ENCODE assay signal across 21 cellular contexts in the genomic region with DNA sequence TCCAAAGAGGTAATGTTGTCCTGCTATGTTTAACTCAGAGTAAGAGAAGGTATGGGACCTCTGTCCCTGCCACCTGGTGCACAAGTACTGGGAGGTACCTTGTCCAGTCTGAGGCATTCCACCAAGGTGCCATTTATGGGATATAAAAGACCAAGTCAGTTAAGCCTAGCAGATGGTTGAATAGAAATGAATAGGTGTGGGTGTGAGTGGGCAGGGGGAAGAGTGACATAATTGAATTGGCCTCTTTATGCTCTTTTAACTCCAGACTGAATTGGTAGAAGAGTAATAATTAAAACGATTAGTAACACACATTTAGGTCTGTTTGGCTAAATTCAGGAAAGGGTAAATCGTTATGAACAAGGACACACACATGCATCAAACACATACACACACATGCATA. TPM values are rescaled to one million over a fixed set of nuclear protein-coding genes. Genes with fewer than 3 reads are reported as not detected.
"Had no signal": no experiment of that assay in that cellular context is flagged by ENCODE, and none has a peak within 500 bp of the region (broad histone marks: within the 10 kb centered on the region; RNA-seq: fewer than 3 reads in every experiment).

No MANE protein-coding gene starts in this region.

- H3K27ac Mint-ChIP-seq: activated CD4-positive, alpha-beta T cell treated with anti-CD3 and anti-CD28 coated beads, Interleukin-2, amount 10 ng/mL, durations not matched to agents 7 days and 5 days; activated naive CD4-positive, alpha-beta T cell treated with anti-CD3 and anti-CD28 coated beads for 36 hours; natural killer cell treated with Interleukin-12 subunit alpha and Interleukin-12 subunit beta and Interleukin-15 and Interleukin-18, amount 100 ng/mL, for 72 hours; stimulated activated effector memory CD8-positive, alpha-beta T cell treated with anti-CD3 and anti-CD28 coated beads, Interleukin-12 subunit alpha, Interleukin-12 subunit beta, amount 100 ng/mL, for 72 hours had no signal

- H3K36me3 Mint-ChIP-seq: natural killer cell treated with Interleukin-12 subunit alpha and Interleukin-12 subunit beta and Interleukin-15 and Interleukin-18, amount 100 ng/mL, for 72 hours; stimulated activated effector memory CD8-positive, alpha-beta T cell treated with anti-CD3 and anti-CD28 coated beads, Interleukin-12 subunit alpha, Interleukin-12 subunit beta, amount 100 ng/mL, for 72 hours had no signal

- H3K4me3 Mint-ChIP-seq: activated CD4-positive, alpha-beta T cell treated with anti-CD3 and anti-CD28 coated beads, Interleukin-2, amount 10 ng/mL, durations not matched to agents 7 days and 5 days; activated CD8-positive, alpha-beta T cell treated with anti-CD3 and anti-CD28 coated beads, Interleukin-2, amount 10 ng/mL, durations not matched to agents 7 days and 5 days; activated naive CD4-positive, alpha-beta T cell treated with anti-CD3 and anti-CD28 coated beads for 36 hours; activated T-cell treated with anti-CD3 and anti-CD28 coated beads, Interleukin-2, amount 50 U/mL, for 4 hours; natural killer cell treated with Interleukin-12 subunit alpha and Interleukin-12 subunit beta and Interleukin-15 and Interleukin-18, amount 100 ng/mL, for 72 hours; stimulated activated effector memory CD8-positive, alpha-beta T cell treated with anti-CD3 and anti-CD28 coated beads, Interleukin-12 subunit alpha, Interleukin-12 subunit beta, amount 100 ng/mL, for 72 hours had no signal

- H3K4me1 Mint-ChIP-seq: stimulated activated effector memory CD8-positive, alpha-beta T cell treated with anti-CD3 and anti-CD28 coated beads, Interleukin-12 subunit alpha, Interleukin-12 subunit beta, amount 100 ng/mL, for 72 hours had no signal

- ATAC-seq: activated T-cell treated with anti-CD3 and anti-CD28 coated beads, Interleukin-2, amount 50 U/mL, for 4 hours; body of pancreas; heart left ventricle; natural killer cell treated with Interleukin-12 subunit alpha and Interleukin-12 subunit beta and Interleukin-15 and Interleukin-18, amount 100 ng/mL, for 72 hours; pancreas; right lobe of liver; stimulated activated effector memory CD8-positive, alpha-beta T cell treated with anti-CD3 and anti-CD28 coated beads, Interleukin-12 subunit alpha, Interleukin-12 subunit beta, amount 100 ng/mL, for 72 hours; upper lobe of right lung had no signal

- DNase-seq: activated CD4-positive, CD25-positive, alpha-beta regulatory T cell; activated CD8-positive, alpha-beta T cell treated with anti-CD3 and anti-CD28 coated beads, Interleukin-2, amount 10 ng/mL, durations not matched to agents 7 days and 5 days; activated naive CD4-positive, alpha-beta T cell treated with anti-CD3 and anti-CD28 coated beads for 36 hours; activated T-cell treated with anti-CD3 and anti-CD28 coated beads, Interleukin-2, amount 50 U/mL, for 4 hours; body of pancreas; caudate nucleus; erythroblast; foreskin melanocyte; heart left ventricle; mesendoderm; pancreas; right lobe of liver; stimulated activated CD4-positive, alpha-beta T cell treated with anti-CD3 and anti-CD28 coated beads, Interleukin-4, amount 100 ng/mL, for 24 hours; T1000; testis; upper lobe of right lung had no signal

- H3K9me3 Mint-ChIP-seq: activated CD4-positive, alpha-beta T cell treated with anti-CD3 and anti-CD28 coated beads, Interleukin-2, amount 10 ng/mL, durations not matched to agents 7 days and 5 days; activated naive CD4-positive, alpha-beta T cell treated with anti-CD3 and anti-CD28 coated beads for 36 hours; activated T-cell treated with anti-CD3 and anti-CD28 coated beads, Interleukin-2, amount 50 U/mL, for 4 hours; natural killer cell treated with Interleukin-12 subunit alpha and Interleukin-12 subunit beta and Interleukin-15 and Interleukin-18, amount 100 ng/mL, for 72 hours; stimulated activated effector memory CD8-positive, alpha-beta T cell treated with anti-CD3 and anti-CD28 coated beads, Interleukin-12 subunit alpha, Interleukin-12 subunit beta, amount 100 ng/mL, for 72 hours had no signal

RNA-seq across cellular contexts. Expression of a gene that starts 0.6 kb away (rescaled TPM):
- total RNA-seq: activated CD4-positive, alpha-beta T cell treated with anti-CD3 and anti-CD28 coated beads, Interleukin-2, amount 10 ng/mL, durations not matched to agents 7 days and 5 days; activated naive CD4-positive, alpha-beta T cell treated with anti-CD3 and anti-CD28 coated beads for 36 hours; activated T-cell treated with anti-CD3 and anti-CD28 coated beads, Interleukin-2, amount 50 U/mL, for 4 hours; body of pancreas; natural killer cell treated with Interleukin-12 subunit alpha and Interleukin-12 subunit beta and Interleukin-15 and Interleukin-18, amount 100 ng/mL, for 72 hours; pulmonary artery endothelial cell; T-helper 1 cell treated with Interleukin-12 subunit alpha and Interleukin-12 subunit beta and Interleukin-4 antibody, amounts not matched to agents 30 ng/mL and 1 ng/mL, for 36 hours; upper lobe of right lung had no signal
